ENCODE assay signal across 1 cellular context in the genomic region with DNA sequence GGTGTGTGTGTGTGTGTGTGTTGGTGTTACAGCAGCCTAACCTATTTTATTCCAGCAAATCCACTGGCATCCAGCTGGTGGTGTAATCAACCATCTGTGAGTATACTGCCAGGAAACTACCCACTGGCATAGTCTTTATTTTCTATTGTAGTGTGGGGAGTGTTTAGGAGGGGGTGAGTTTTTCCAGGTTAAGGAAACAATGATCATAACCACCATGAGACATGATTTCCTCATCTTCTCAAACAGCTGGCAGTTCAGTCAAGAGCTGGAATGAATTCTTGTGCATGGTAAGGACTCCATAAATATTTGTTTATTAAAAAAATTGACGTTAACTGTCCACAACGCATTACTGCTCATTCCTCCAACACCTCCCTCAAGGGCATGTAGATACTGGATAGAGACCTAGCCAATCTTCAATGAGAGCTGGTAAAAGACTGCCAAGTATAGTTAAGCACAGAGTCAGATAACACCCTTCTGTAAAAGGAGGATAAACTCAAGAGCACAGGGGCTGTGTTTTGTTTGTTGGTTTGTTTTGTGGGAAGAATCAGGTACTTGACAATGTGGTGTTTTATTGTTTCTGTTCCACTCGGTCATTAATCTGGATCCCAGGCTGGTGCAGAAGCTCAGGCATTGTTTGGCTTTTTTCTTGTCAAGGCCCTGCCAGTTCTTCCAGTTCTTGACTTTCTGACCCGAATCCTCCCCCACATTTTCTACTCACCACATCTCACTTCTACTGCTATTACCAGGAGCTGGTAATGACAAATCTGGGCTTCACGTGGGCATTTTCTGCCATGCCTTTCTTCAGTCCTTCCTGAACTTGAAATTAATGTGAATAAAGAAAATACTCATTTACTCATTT.
TF ChIP-seq lines count a peak whose summit lies in the region.

No MANE protein-coding gene starts in this region.

TF ChIP-seq in GM23338, 12 proteins besides CTCF, POLR2A, EP300 and RAD21:
- no peak for TF ChIP-seq ZNF114 (CRISPR knock-in tag; IDR thresholded peaks at IDR 0.05)
- TF ChIP-seq, protein P1, sequence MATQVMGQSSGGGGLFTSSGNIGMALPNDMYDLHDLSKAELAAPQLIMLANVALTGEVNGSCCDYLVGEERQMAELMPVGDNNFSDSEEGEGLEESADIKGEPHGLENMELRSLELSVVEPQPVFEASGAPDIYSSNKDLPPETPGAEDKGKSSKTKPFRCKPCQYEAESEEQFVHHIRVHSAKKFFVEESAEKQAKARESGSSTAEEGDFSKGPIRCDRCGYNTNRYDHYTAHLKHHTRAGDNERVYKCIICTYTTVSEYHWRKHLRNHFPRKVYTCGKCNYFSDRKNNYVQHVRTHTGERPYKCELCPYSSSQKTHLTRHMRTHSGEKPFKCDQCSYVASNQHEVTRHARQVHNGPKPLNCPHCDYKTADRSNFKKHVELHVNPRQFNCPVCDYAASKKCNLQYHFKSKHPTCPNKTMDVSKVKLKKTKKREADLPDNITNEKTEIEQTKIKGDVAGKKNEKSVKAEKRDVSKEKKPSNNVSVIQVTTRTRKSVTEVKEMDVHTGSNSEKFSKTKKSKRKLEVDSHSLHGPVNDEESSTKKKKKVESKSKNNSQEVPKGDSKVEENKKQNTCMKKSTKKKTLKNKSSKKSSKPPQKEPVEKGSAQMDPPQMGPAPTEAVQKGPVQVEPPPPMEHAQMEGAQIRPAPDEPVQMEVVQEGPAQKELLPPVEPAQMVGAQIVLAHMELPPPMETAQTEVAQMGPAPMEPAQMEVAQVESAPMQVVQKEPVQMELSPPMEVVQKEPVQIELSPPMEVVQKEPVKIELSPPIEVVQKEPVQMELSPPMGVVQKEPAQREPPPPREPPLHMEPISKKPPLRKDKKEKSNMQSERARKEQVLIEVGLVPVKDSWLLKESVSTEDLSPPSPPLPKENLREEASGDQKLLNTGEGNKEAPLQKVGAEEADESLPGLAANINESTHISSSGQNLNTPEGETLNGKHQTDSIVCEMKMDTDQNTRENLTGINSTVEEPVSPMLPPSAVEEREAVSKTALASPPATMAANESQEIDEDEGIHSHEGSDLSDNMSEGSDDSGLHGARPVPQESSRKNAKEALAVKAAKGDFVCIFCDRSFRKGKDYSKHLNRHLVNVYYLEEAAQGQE (IDR thresholded peaks at IDR 0.05; ENCODE audit: unreplicated experiment), result no peak
- no peak for TF ChIP-seq POLR2AphosphoS5 (IDR thresholded peaks at IDR 0.05; ENCODE audit: low read depth)
- no peak for TF ChIP-seq JUNB (IDR thresholded peaks at IDR 0.05; ENCODE audit: unreplicated experiment)
- TF ChIP-seq NANOG (IDR thresholded peaks at IDR 0.05; ENCODE audit: borderline replicate concordance), result no peak
- no peak for TF ChIP-seq STAT1 (IDR thresholded peaks at IDR 0.05; ENCODE audit: unreplicated experiment)
- TF ChIP-seq, protein P2, sequence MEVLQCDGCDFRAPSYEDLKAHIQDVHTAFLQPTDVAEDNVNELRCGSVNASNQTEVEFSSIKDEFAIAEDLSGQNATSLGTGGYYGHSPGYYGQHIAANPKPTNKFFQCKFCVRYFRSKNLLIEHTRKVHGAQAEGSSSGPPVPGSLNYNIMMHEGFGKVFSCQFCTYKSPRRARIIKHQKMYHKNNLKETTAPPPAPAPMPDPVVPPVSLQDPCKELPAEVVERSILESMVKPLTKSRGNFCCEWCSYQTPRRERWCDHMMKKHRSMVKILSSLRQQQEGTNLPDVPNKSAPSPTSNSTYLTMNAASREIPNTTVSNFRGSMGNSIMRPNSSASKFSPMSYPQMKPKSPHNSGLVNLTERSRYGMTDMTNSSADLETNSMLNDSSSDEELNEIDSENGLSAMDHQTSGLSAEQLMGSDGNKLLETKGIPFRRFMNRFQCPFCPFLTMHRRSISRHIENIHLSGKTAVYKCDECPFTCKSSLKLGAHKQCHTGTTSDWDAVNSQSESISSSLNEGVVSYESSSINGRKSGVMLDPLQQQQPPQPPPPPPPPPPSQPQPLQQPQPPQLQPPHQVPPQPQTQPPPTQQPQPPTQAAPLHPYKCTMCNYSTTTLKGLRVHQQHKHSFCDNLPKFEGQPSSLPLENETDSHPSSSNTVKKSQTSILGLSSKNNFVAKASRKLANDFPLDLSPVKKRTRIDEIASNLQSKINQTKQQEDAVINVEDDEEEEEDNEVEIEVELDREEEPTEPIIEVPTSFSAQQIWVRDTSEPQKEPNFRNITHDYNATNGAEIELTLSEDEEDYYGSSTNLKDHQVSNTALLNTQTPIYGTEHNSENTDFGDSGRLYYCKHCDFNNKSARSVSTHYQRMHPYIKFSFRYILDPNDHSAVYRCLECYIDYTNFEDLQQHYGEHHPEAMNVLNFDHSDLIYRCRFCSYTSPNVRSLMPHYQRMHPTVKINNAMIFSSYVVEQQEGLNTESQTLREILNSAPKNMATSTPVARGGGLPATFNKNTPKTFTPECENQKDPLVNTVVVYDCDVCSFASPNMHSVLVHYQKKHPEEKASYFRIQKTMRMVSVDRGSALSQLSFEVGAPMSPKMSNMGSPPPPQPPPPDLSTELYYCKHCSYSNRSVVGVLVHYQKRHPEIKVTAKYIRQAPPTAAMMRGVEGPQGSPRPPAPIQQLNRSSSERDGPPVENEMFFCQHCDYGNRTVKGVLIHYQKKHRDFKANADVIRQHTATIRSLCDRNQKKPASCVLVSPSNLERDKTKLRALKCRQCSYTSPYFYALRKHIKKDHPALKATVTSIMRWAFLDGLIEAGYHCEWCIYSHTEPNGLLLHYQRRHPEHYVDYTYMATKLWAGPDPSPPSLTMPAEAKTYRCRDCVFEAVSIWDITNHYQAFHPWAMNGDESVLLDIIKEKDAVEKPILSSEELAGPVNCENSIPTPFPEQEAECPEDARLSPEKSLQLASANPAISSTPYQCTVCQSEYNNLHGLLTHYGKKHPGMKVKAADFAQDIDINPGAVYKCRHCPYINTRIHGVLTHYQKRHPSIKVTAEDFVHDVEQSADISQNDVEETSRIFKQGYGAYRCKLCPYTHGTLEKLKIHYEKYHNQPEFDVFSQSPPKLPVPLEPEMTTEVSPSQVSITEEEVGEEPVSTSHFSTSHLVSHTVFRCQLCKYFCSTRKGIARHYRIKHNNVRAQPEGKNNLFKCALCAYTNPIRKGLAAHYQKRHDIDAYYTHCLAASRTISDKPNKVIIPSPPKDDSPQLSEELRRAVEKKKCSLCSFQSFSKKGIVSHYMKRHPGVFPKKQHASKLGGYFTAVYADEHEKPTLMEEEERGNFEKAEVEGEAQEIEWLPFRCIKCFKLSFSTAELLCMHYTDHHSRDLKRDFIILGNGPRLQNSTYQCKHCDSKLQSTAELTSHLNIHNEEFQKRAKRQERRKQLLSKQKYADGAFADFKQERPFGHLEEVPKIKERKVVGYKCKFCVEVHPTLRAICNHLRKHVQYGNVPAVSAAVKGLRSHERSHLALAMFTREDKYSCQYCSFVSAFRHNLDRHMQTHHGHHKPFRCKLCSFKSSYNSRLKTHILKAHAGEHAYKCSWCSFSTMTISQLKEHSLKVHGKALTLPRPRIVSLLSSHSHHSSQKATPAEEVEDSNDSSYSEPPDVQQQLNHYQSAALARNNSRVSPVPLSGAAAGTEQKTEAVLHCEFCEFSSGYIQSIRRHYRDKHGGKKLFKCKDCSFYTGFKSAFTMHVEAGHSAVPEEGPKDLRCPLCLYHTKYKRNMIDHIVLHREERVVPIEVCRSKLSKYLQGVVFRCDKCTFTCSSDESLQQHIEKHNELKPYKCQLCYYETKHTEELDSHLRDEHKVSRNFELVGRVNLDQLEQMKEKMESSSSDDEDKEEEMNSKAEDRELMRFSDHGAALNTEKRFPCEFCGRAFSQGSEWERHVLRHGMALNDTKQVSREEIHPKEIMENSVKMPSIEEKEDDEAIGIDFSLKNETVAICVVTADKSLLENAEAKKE (CRISPR knock-in tag; IDR thresholded peaks at IDR 0.05), result no peak
- no peak for TF ChIP-seq EZH2 (IDR thresholded peaks at IDR 0.05; ENCODE audit: low read depth, unreplicated experiment)
